ENCODE assay signal across 19 cellular contexts in the genomic region with DNA sequence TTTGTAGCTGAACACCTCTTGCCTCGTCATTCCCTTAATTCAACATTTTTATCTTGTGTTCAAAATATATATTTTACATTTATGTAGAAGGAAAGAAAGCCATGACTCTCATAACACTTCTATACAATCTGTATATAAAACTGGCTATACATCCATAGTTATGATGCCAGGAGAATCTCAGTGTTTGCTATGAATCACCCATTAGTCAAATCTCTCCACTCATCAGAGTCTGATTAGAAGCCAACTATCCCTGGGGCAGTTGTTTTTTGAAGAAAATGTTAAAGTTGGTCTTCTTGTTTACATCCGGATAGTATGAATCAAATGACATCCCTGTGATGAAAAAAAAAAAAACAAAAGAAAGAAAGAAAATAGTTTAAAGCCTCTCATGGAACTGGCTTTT.
A peak's percentile ranks its signal among the peaks of the same experiment; 100 is the strongest.
DNase-seq lines count a peak whose midpoint lies in the region; ATAC-seq and TF ChIP-seq lines count a peak whose summit lies in the region.
"Had no signal": no experiment of that assay in that cellular context is flagged by ENCODE, and none has a peak within 500 bp of the region (broad histone marks: within the 10 kb centered on the region; RNA-seq: fewer than 3 reads in every experiment).

No MANE protein-coding gene starts in this region.

- H3K27ac ChIP-seq in neural progenitor cell: no peak overlapping the region
- no peak overlapping the region for H3K27ac ChIP-seq in WERI-Rb-1

- H3F3A ChIP-seq in neural progenitor cell (ENCODE audit: low read depth): no peaks in the 10 kb centered on the region

- CTCF ChIA-PET in BJ (lab: Yijun Ruan, JAX): no interaction called here
- CTCF ChIA-PET in activated CD4-positive, alpha-beta T cell treated with anti-CD3 and anti-CD28 coated beads for 36 hours (lab: Charles Lee): interaction anchor here (0.7 to 0.8 kb wide), 2 partner anchors 11 to 537 kb away, joined by 3 read pairs; a partner anchor contains a TSS

- DNase-seq in BJ (ENCODE audit: low read depth): peak; percentile 13
- peak; percentile 67 for DNase-seq in HT1080 (ENCODE audit: low read depth)
- DNase-seq in amniotic stem cell (lab: John Stamatoyannopoulos, UW): peak; percentile 42
- peak; percentile 64 to 85 for DNase-seq in foreskin fibroblast
- DNase-seq in neural progenitor cell (ENCODE audit: low spot score): no peak
- DNase-seq in activated CD4-positive, alpha-beta T cell treated with anti-CD3 and anti-CD28 coated beads for 36 hours: no peak
- no peak for DNase-seq in WERI-Rb-1
- DNase-seq: effector memory CD8-positive, alpha-beta T cell; GF-D8; natural killer cell; NCI-H1694 treated with DMSO at 0.1 percent for 48 hours; NCI-H510A; SIG-M5; stimulated activated CD4-positive, alpha-beta T cell treated with anti-CD3 and anti-CD28 coated beads, Interleukin-4, amount 100 ng/mL, for 4 hours; stimulated activated CD8-positive, alpha-beta memory T cell treated with anti-CD3 and anti-CD28 coated beads, Interleukin-4, amount 100 ng/mL, for 48 hours had no signal

- no peaks in the 10 kb centered on the region for H3K27me3 ChIP-seq in BJ (ENCODE audit: control insufficient read depth, insufficient read depth, low read length)
- H3K27me3 ChIP-seq in neural progenitor cell: no peaks in the 10 kb centered on the region
- H3K27me3 ChIP-seq in WERI-Rb-1 (ENCODE audit: insufficient read depth, low read depth, severe bottlenecking): no peaks in the 10 kb centered on the region

- no peak overlapping the region for H2AFZ ChIP-seq in neural progenitor cell (replicated peaks)

- H4K20me1 ChIP-seq in neural progenitor cell (ENCODE audit: low read depth): no peaks in the 10 kb centered on the region

- H3K79me2 ChIP-seq in neural progenitor cell (ENCODE audit: low read depth): no peaks in the 10 kb centered on the region

- H3K9ac ChIP-seq in neural progenitor cell: no peak overlapping the region

- POLR2A ChIA-PET in BJ (lab: Charles Lee): no interaction called here
- POLR2A ChIA-PET in activated CD4-positive, alpha-beta T cell treated with anti-CD3 and anti-CD28 coated beads for 36 hours (lab: Charles Lee): no interaction called here

- H3K4me1 Mint-ChIP-seq in neural progenitor cell: peaks cover 15% of the 10 kb centered on the region
- H3K4me1 Mint-ChIP-seq in activated CD4-positive, alpha-beta T cell treated with anti-CD3 and anti-CD28 coated beads for 36 hours: no peaks in the 10 kb centered on the region
- H3K4me1 Mint-ChIP-seq: natural killer cell had no signal

- H3K4me1 ChIP-seq in neural progenitor cell: no peaks in the 10 kb centered on the region

- H3K36me3 Mint-ChIP-seq in neural progenitor cell: no peaks in the 10 kb centered on the region
- H3K36me3 Mint-ChIP-seq in activated CD4-positive, alpha-beta T cell treated with anti-CD3 and anti-CD28 coated beads for 36 hours (ENCODE audit: low read depth): no peaks in the 10 kb centered on the region

- intact Hi-C loops in activated CD4-positive, alpha-beta T cell treated with anti-CD3 and anti-CD28 coated beads for 36 hours (cut with DNase I, micrococcal nuclease): no loop called here

- H3K4me3 Mint-ChIP-seq in neural progenitor cell: no peak overlapping the region
- H3K4me3 Mint-ChIP-seq in activated CD4-positive, alpha-beta T cell treated with anti-CD3 and anti-CD28 coated beads for 36 hours: no peak overlapping the region
- H3K4me3 Mint-ChIP-seq: effector memory CD8-positive, alpha-beta T cell; memory B cell; natural killer cell; T-helper 2 cell treated with Interferon-gamma antibody and Interleukin-4, amounts not matched to agents 5 μg/mL and 100 μg/mL, for 36 hours had no signal

- H3K27me3 Mint-ChIP-seq in neural progenitor cell (ENCODE audit: insufficient read depth, low read depth): no peaks in the 10 kb centered on the region
- H3K27me3 Mint-ChIP-seq in activated CD4-positive, alpha-beta T cell treated with anti-CD3 and anti-CD28 coated beads for 36 hours: no peaks in the 10 kb centered on the region
- H3K27me3 Mint-ChIP-seq: effector memory CD8-positive, alpha-beta T cell; memory B cell had no signal

- TF ChIP-seq CTCF in BJ (IDR thresholded peaks at IDR 0.05; ENCODE audit: insufficient read depth, low read depth, low read length): no peak
- no peak for TF ChIP-seq CTCF in foreskin fibroblast (IDR thresholded peaks at IDR 0.05; ENCODE audit: low read depth, low read length)
- TF ChIP-seq CTCF in neural progenitor cell (IDR thresholded peaks at IDR 0.05): no peak
- TF ChIP-seq CTCF in WERI-Rb-1 (IDR thresholded peaks at IDR 0.05; ENCODE audit: low read depth, low read length): no peak

- no peak overlapping the region for H3K4me2 ChIP-seq in neural progenitor cell
- H3K4me2 ChIP-seq: smooth muscle cell had no signal

- ATAC-seq in activated CD4-positive, alpha-beta T cell treated with anti-CD3 and anti-CD28 coated beads for 36 hours: no peak
- ATAC-seq in HG02970 (IDR thresholded peaks at IDR 0.05; ENCODE audit: low FRiP score, unreplicated experiment): no peak
- ATAC-seq: effector memory CD8-positive, alpha-beta T cell; natural killer cell had no signal

- no peak overlapping the region for H3K4me3 ChIP-seq in BJ (ENCODE audit: low read depth, low read length)
- no peak overlapping the region for H3K4me3 ChIP-seq in foreskin fibroblast (ENCODE audit: low read depth in 1 of 2, low read length in 2 of 2)
- no peak overlapping the region for H3K4me3 ChIP-seq in neural progenitor cell
- no peak overlapping the region for H3K4me3 ChIP-seq in WERI-Rb-1 (ENCODE audit: low read depth, low read length)
- H3K4me3 ChIP-seq: smooth muscle cell had no signal

- H3K9me3 ChIP-seq in neural progenitor cell (ENCODE audit: low read depth) (no peaks in the 10 kb centered on the region), WERI-Rb-1 (ENCODE audit: severe bottlenecking) (no peaks in the 10 kb centered on the region)

- no peaks in the 10 kb centered on the region for H3K9me3 Mint-ChIP-seq in neural progenitor cell
- H3K9me3 Mint-ChIP-seq in activated CD4-positive, alpha-beta T cell treated with anti-CD3 and anti-CD28 coated beads for 36 hours (ENCODE audit: low read depth): no peaks in the 10 kb centered on the region
- H3K9me3 Mint-ChIP-seq: effector memory CD8-positive, alpha-beta T cell; memory B cell; T-helper 2 cell treated with Interferon-gamma antibody and Interleukin-4, amounts not matched to agents 5 μg/mL and 100 μg/mL, for 36 hours had no signal

- H3K27ac Mint-ChIP-seq in neural progenitor cell: no peak overlapping the region
- H3K27ac Mint-ChIP-seq in activated CD4-positive, alpha-beta T cell treated with anti-CD3 and anti-CD28 coated beads for 36 hours: no peak overlapping the region
- H3K27ac Mint-ChIP-seq: effector memory CD8-positive, alpha-beta T cell; memory B cell; natural killer cell; T-helper 2 cell treated with Interferon-gamma antibody and Interleukin-4, amounts not matched to agents 5 μg/mL and 100 μg/mL, for 36 hours had no signal

- no peaks in the 10 kb centered on the region for H3K36me3 ChIP-seq in BJ (ENCODE audit: control insufficient read depth, insufficient read depth, low read length)
- H3K36me3 ChIP-seq in neural progenitor cell: no peaks in the 10 kb centered on the region
- H3K36me3 ChIP-seq in WERI-Rb-1: no peaks in the 10 kb centered on the region

Comparison
In these comparisons a context has a peak if more than half of its experiments do, and no peak if none do; other contexts are left out.
1. DNase-seq: peak in BJ (single experiment), HT1080 (single experiment), amniotic stem cell (single experiment) and foreskin fibroblast (2 of 2); none in neural progenitor cell (single experiment), activated CD4-positive, alpha-beta T cell treated with anti-CD3 and anti-CD28 coated beads for 36 hours (single experiment) and WERI-Rb-1 (single experiment).